Comparison of ENCODE assay signal across 16 cellular contexts in genomic region chr12:18454330-18454729, GRCh38.
A peak's percentile ranks its signal among the peaks of the same experiment; 100 is the strongest.
DNase-seq lines count a peak whose midpoint lies in the region; ATAC-seq, FAIRE-seq and TF ChIP-seq lines count a peak whose summit lies in the region.
"Had no signal": no experiment of that assay in that cellular context is flagged by ENCODE, and none has a peak within 500 bp of the region (broad histone marks: within the 10 kb centered on the region; RNA-seq: fewer than 3 reads in every experiment).

No MANE protein-coding gene starts in this region.

- no peak overlapping the region for H3K9ac ChIP-seq in HUES48 (ENCODE audit: low read depth, low read length)
- no peak overlapping the region for H3K9ac ChIP-seq in H1 (replicated peaks in 1 of 4; ENCODE audit: extremely low read depth in 1 of 4, low read depth in 3 of 4, low read length in 3 of 4)

- H3K4me3 ChIP-seq in HUES48 (ENCODE audit: low read depth, low read length): peak overlapping the region; percentile 34; the same call in 1 of the 2 replicates
- H3K4me3 ChIP-seq in H1 (ENCODE audit: extremely low read depth in 1 of 4, insufficient read depth in 2 of 4, low read depth in 3 of 4, low read length in 4 of 4): peak overlapping the region in 1 of 4 experiments; percentile 27; a peak in 1 of 8 replicates
- no peak overlapping the region for H3K4me3 ChIP-seq in stomach

- WGBS in H1 (ENCODE audit: extremely low coverage in 1 of 2, insufficient coverage in 1 of 2, insufficient read length in 1 of 2, insufficient replicate concordance in 2 of 2, low coverage in 1 of 2, low lambda C conversion rate in 2 of 2, missing lambda C conversion rate in 1 of 2), 2 experiments: 0% methylated on average over 1 of the region's 1 CpG; no CpG with 5 or more reads in 1 of the 2 experiments
- 41 to 77% (median 59%) methylated on average over 1 of the region's 1 CpG for WGBS in stomach, 5 donors

- DNase-seq in H1 (ENCODE audit: low read depth in 1 of 2, low spot score in 2 of 2): no peak
- peak; percentile 48 for DNase-seq in iPS-NIHi11 (ENCODE audit: low spot score)
- no peak for DNase-seq in left lobe of liver (ENCODE audit: low spot score)
- no peak for DNase-seq in stomach
- no peak for DNase-seq in NCI-H774 (lab: John Stamatoyannopoulos, UW)
- DNase-seq in activated naive CD8-positive, alpha-beta T cell treated with anti-CD3 and anti-CD28 coated beads, Interleukin-2, amount 50 U/mL, for 24 hours: no peak
- DNase-seq: ACHN; COR-L47; DMS153; NCI-H1417; NCI-H187 treated with DMSO at 0.1 percent for 48 hours; NCI-H2171; NCI-H69; NK-92 treated with Interleukin-12 subunit alpha and Interleukin-12 subunit beta, amount 100 ng/mL, for 24 hours; RPMI8226 had no signal

- H3K4me3 Mint-ChIP-seq in activated naive CD8-positive, alpha-beta T cell treated with anti-CD3 and anti-CD28 coated beads, Interleukin-2, amount 50 U/mL, for 24 hours: no peak overlapping the region

- intact Hi-C loops in stomach (cut with DNase I; ENCODE audit: low total_unique reads): no loop called here

- H2AK5ac ChIP-seq in H1 (ENCODE audit: low read depth, low read length): no peak overlapping the region

- no peak overlapping the region for H4K8ac ChIP-seq in H1 (ENCODE audit: extremely low read depth, insufficient read depth, low read length)

- no peak overlapping the region for H2AFZ ChIP-seq in H1 (ENCODE audit: low read length)

- peak; percentile 82 for FAIRE-seq in H1 (lab: Jason Lieb, UNC)

- peaks cover 41% of the 10 kb centered on the region for H3K4me1 ChIP-seq in HUES48 (ENCODE audit: control insufficient read depth, insufficient read depth, low read length)
- peaks cover 2 to 14% (median 7%) of the 10 kb centered on the region in 4 experiments; a peak in 5 of 7 replicates for H3K4me1 ChIP-seq in H1 (replicated peaks in 1 of 4; ENCODE audit: control insufficient read depth in 3 of 4, insufficient read depth in 4 of 4, low read length in 3 of 4)
- no peaks in the 10 kb centered on the region for H3K4me1 ChIP-seq in stomach

- no peaks in the 10 kb centered on the region for H3K23me2 ChIP-seq in H1 (ENCODE audit: low read depth, low read length)

- no peak overlapping the region; the same call in 1 of the 2 replicates for H2BK5ac ChIP-seq in H1 (ENCODE audit: low read depth, low read length)

- H3K36me3 Mint-ChIP-seq in activated naive CD8-positive, alpha-beta T cell treated with anti-CD3 and anti-CD28 coated beads, Interleukin-2, amount 50 U/mL, for 24 hours (ENCODE audit: low read depth): no peaks in the 10 kb centered on the region

- no peak overlapping the region for H3K14ac ChIP-seq in H1 (ENCODE audit: insufficient read length)

- no peak overlapping the region for H3K27ac Mint-ChIP-seq in activated naive CD8-positive, alpha-beta T cell treated with anti-CD3 and anti-CD28 coated beads, Interleukin-2, amount 50 U/mL, for 24 hours

- H3K18ac ChIP-seq in H1 (ENCODE audit: extremely low read depth, low read length): no peak overlapping the region

- no peaks in the 10 kb centered on the region for H3K36me3 ChIP-seq in HUES48 (ENCODE audit: control insufficient read depth, insufficient read depth, low read length)
- H3K36me3 ChIP-seq in H1 (ENCODE audit: control insufficient read depth in 2 of 4, insufficient read depth in 4 of 4, low read length in 3 of 4): no peaks in the 10 kb centered on the region
- H3K36me3 ChIP-seq in stomach: no peaks in the 10 kb centered on the region

- H3K4me2 ChIP-seq in H1 (ENCODE audit: insufficient read depth in 1 of 2, low read depth in 2 of 2, low read length in 2 of 2): peak overlapping the region; percentile 39 to 50; a peak in 2 of 4 replicates

- no peaks in the 10 kb centered on the region for H3K79me1 ChIP-seq in H1 (ENCODE audit: low read depth, low read length)

- H3K9me3 Mint-ChIP-seq in activated naive CD8-positive, alpha-beta T cell treated with anti-CD3 and anti-CD28 coated beads, Interleukin-2, amount 50 U/mL, for 24 hours: peaks cover 10% of the 10 kb centered on the region

- H3K27me3 Mint-ChIP-seq in activated naive CD8-positive, alpha-beta T cell treated with anti-CD3 and anti-CD28 coated beads, Interleukin-2, amount 50 U/mL, for 24 hours: no peaks in the 10 kb centered on the region

- no peak overlapping the region for H3K4ac ChIP-seq in H1 (replicated peaks; ENCODE audit: insufficient read length, low read depth, low read length)

- H3K56ac ChIP-seq in H1 (replicated peaks; ENCODE audit: insufficient read length, low read depth, low read length): no peak overlapping the region

- no peak overlapping the region for H2BK20ac ChIP-seq in H1 (ENCODE audit: low read length)

- 0 out of 3 replicates have a peak, but pooled peaks of 1 of the 2 experiments have one; percentile 54 for TF ChIP-seq EP300 in H1 (IDR thresholded peaks at IDR 0.05; ENCODE audit: borderline replicate concordance in 1 of 2, low read depth in 2 of 2, low read length in 2 of 2)
- TF ChIP-seq EP300 in stomach (IDR thresholded peaks at IDR 0.05): no peak

- H3K4me1 Mint-ChIP-seq in activated naive CD8-positive, alpha-beta T cell treated with anti-CD3 and anti-CD28 coated beads, Interleukin-2, amount 50 U/mL, for 24 hours: no peaks in the 10 kb centered on the region

- no peak overlapping the region for H4K5ac ChIP-seq in H1 (ENCODE audit: insufficient read length, low read depth, low read length)

- H3K27me3 ChIP-seq in HUES48 (ENCODE audit: control insufficient read depth, insufficient read depth, low read length) (no peaks in the 10 kb centered on the region), H1 (replicated peaks in 1 of 4; ENCODE audit: control insufficient read depth in 3 of 4, extremely low read depth in 1 of 4, insufficient read depth in 3 of 4, low read length in 3 of 4) (no peaks in the 10 kb centered on the region), stomach (no peaks in the 10 kb centered on the region)

- no peaks in the 10 kb centered on the region for H4K20me1 ChIP-seq in H1 (replicated peaks in 1 of 2; ENCODE audit: control insufficient read depth in 1 of 2, insufficient read depth in 2 of 2, low read length in 2 of 2)

- TF ChIP-seq POLR2A in H1 (IDR thresholded peaks at IDR 0.05; ENCODE audit: control extremely low read depth in 1 of 2, low read depth in 2 of 2, low read length in 2 of 2) (no peak), stomach (IDR thresholded peaks at IDR 0.05) (no peak)

- no peak overlapping the region for H2BK120ac ChIP-seq in H1 (replicated peaks; ENCODE audit: low read depth, low read length)

- H4K91ac ChIP-seq in H1 (replicated peaks; ENCODE audit: insufficient read length, low read length): no peak overlapping the region

- no peak for ATAC-seq in left lobe of liver
- ATAC-seq in activated naive CD8-positive, alpha-beta T cell treated with anti-CD3 and anti-CD28 coated beads, Interleukin-2, amount 50 U/mL, for 24 hours: no peak

- no peak overlapping the region for H3K23ac ChIP-seq in H1 (ENCODE audit: insufficient read length)

- POLR2A ChIA-PET in H1 (lab: Charles Lee; ENCODE audit: partially characterized antibody): no interaction called here

- CTCF ChIA-PET in H1 (lab: Charles Lee; ENCODE audit: partially characterized antibody): interaction anchor here (0.6 kb wide), 1 partner anchor 185 kb away, joined by 4 read pairs; no protein-coding TSS in a partner anchor

- no peaks in the 10 kb centered on the region for H3K9me3 ChIP-seq in HUES48 (ENCODE audit: control insufficient read depth, insufficient read depth, low read length)
- H3K9me3 ChIP-seq in H1 (ENCODE audit: insufficient read depth in 2 of 2, low read depth in 1 of 2, low read length in 1 of 2): no peaks in the 10 kb centered on the region
- H3K9me3 ChIP-seq in stomach: peaks cover 0 to 4% (median 0%) of the 10 kb centered on the region in 4 donors

- H2BK12ac ChIP-seq in H1 (ENCODE audit: low read depth, low read length): no peak overlapping the region

- no peak overlapping the region for H2BK15ac ChIP-seq in H1 (ENCODE audit: low read length)

- TF ChIP-seq RAD21 in H1 (IDR thresholded peaks at IDR 0.05 in 1 of 2, conservative IDR thresholded peaks at IDR 0.05 in 1 of 2; ENCODE audit: low read depth in 2 of 2, low read length in 2 of 2): no peak

- TF ChIP-seq CTCF in H1 (IDR thresholded peaks at IDR 0.05; ENCODE audit: control extremely low read depth in 1 of 3, insufficient read depth in 1 of 3, low read depth in 1 of 3, low read length in 3 of 3) (no peak), stomach (IDR thresholded peaks at IDR 0.05) (no peak)

- no peaks in the 10 kb centered on the region for H3K79me2 ChIP-seq in H1 (ENCODE audit: control insufficient read depth in 1 of 2, insufficient read depth in 2 of 2, low read length in 2 of 2)

- H3K27ac ChIP-seq in HUES48 (ENCODE audit: low read depth, low read length): peak overlapping the region; percentile 88
- H3K27ac ChIP-seq in H1 (ENCODE audit: low read depth, low read length): no peak overlapping the region
- H3K27ac ChIP-seq in stomach: no peak overlapping the region

TF ChIP-seq in H1, 55 proteins besides CTCF, POLR2A, EP300 and RAD21 (continues in another document):
- TF ChIP-seq USF2 (IDR thresholded peaks at IDR 0.05; ENCODE audit: low read length) (peak; percentile 83), SP4 (IDR thresholded peaks at IDR 0.05; ENCODE audit: low read length) (no peak), KDM5A (IDR thresholded peaks at IDR 0.05; ENCODE audit: low read length) (no peak), HDAC2 (IDR thresholded peaks at IDR 0.05; ENCODE audit: borderline replicate concordance in 1 of 2, low read depth in 2 of 2, low read length in 2 of 2) (0 out of 4 replicates have a peak, but pooled peaks of 1 of the 2 experiments have one; percentile 36), TBP (IDR thresholded peaks at IDR 0.05; ENCODE audit: low read depth, low read length) (no peak), CBX8 (IDR thresholded peaks at IDR 0.05; ENCODE audit: borderline replicate concordance, low read depth, low read length) (no peak), BCL11A (IDR thresholded peaks at IDR 0.05; ENCODE audit: low read depth in 2 of 2, low read length in 2 of 2) (peak in 1 of 2 experiments; percentile 87), BACH1 (IDR thresholded peaks at IDR 0.05; ENCODE audit: low read length) (0 out of 2 replicates have a peak, but pooled peaks have one; percentile 7), TAF1 (IDR thresholded peaks at IDR 0.05; ENCODE audit: low read depth, low read length) (no peak), MAX (IDR thresholded peaks at IDR 0.05) (peak; percentile 62; the same call in 1 of the 2 replicates), SAP30 (IDR thresholded peaks at IDR 0.05; ENCODE audit: insufficient read depth, insufficient replicate concordance, low read length) (no peak)
